In the genomic region with DNA sequence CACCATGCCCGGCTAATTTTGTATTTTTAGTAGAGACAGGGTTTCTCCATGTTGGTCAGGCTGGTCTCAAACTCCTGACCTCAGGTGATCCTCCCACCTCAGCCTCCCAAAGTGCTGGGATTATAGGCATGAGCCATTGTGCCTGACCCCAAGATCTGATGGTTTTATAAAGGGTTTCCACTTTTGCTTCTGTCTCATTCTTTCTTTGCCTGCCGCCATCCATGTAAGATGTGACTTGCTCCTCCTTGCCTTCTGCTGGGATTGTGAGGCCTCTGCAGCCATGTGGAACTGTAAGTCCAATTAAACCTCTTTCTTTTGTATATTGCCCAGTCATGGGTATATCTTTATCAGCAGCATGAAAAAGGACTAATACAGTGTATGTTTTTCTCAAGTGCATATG, we compare ENCODE assay signal across 7 cellular contexts. TPM values are rescaled to one million over a fixed set of nuclear protein-coding genes. Genes with fewer than 3 reads are reported as not detected.
"Had no signal": no experiment of that assay in that cellular context is flagged by ENCODE, and none has a peak within 500 bp of the region (broad histone marks: within the 10 kb centered on the region; RNA-seq: fewer than 3 reads in every experiment).

No MANE protein-coding gene starts in this region.

RNA-seq across cellular contexts. Expression of gene DDX4, which starts 18.8 kb away (rescaled TPM):
- total RNA-seq: GM23248, H4, H7, H9, HFFc6 had no signal
- polyA plus RNA-seq: GM23248, GM23338, H1 had no signal
